32 cellular contexts compared by ENCODE assay signal in genomic region chr4:173735585-173735984, GRCh38.
"Had no signal": no experiment of that assay in that cellular context is flagged by ENCODE, and none has a peak within 500 bp of the region (broad histone marks: within the 10 kb centered on the region; RNA-seq: fewer than 3 reads in every experiment).

No MANE protein-coding gene starts in this region.

- H3K36me3 ChIP-seq: Peyer's patch, SJSA1 had no signal

- H3K36me3 Mint-ChIP-seq: activated naive CD4-positive, alpha-beta T cell treated with anti-CD3 and anti-CD28 coated beads, Interleukin-2, amount 10 ng/mL, durations not matched to agents 7 days and 5 days; activated naive CD8-positive, alpha-beta T cell; brain; WTC11 had no signal

- H3K4me2 ChIP-seq: KMS-11, SK-N-SH had no signal

- H3K27ac Mint-ChIP-seq: activated CD4-positive, alpha-beta T cell treated with anti-CD3 and anti-CD28 coated beads for 36 hours; activated CD4-positive, alpha-beta T cell treated with anti-CD3 and anti-CD28 coated beads, Interleukin-2, amount 10 ng/mL, durations not matched to agents 7 days and 5 days; activated CD8-positive, alpha-beta T cell treated with anti-CD3 and anti-CD28 coated beads, Interleukin-2, amount 10 ng/mL, durations not matched to agents 7 days and 5 days; activated naive CD4-positive, alpha-beta T cell treated with anti-CD3 and anti-CD28 coated beads, Interleukin-2, amount 10 ng/mL, durations not matched to agents 7 days and 5 days; activated naive CD8-positive, alpha-beta T cell; activated T-helper 1 cell treated with anti-CD3 and anti-CD28 coated beads, Interleukin-12 subunit alpha, Interleukin-12 subunit beta, Interleukin-2, Interleukin-4 antibody, amounts not matched to agents 30 ng/mL and 10 ng/mL and 1 ng/mL, durations not matched to agents 14 hours and 24 hours and 36 hours; brain; T-helper 1 cell treated with Interleukin-12 subunit alpha and Interleukin-12 subunit beta and Interleukin-4 antibody, amounts not matched to agents 30 μg/mL and 1 μg/mL, for 36 hours; T-helper 2 cell treated with Interferon-gamma antibody and Interleukin-4, amounts not matched to agents 5 μg/mL and 100 μg/mL, for 36 hours; WTC11 had no signal

- H3K9me3 Mint-ChIP-seq: activated CD4-positive, alpha-beta T cell treated with anti-CD3 and anti-CD28 coated beads, Interleukin-2, amount 10 ng/mL, durations not matched to agents 7 days and 5 days; activated naive CD4-positive, alpha-beta T cell treated with anti-CD3 and anti-CD28 coated beads, Interleukin-2, amount 10 ng/mL, durations not matched to agents 7 days and 5 days; activated T-cell treated with anti-CD3 and anti-CD28 coated beads, Interleukin-2, amount 50 U/mL, for 4 hours; activated T-helper 1 cell treated with anti-CD3 and anti-CD28 coated beads, Interleukin-12 subunit alpha, Interleukin-12 subunit beta, Interleukin-2, Interleukin-4 antibody, amounts not matched to agents 30 ng/mL and 10 ng/mL and 1 ng/mL, durations not matched to agents 14 hours and 24 hours and 36 hours; brain; T-helper 1 cell treated with Interleukin-12 subunit alpha and Interleukin-12 subunit beta and Interleukin-4 antibody, amounts not matched to agents 30 μg/mL and 1 μg/mL, for 36 hours; T-helper 2 cell treated with Interferon-gamma antibody and Interleukin-4, amounts not matched to agents 5 μg/mL and 100 μg/mL, for 36 hours; WTC11 had no signal

- H3K9ac ChIP-seq: KMS-11, SK-N-SH had no signal

- H3K4me3 Mint-ChIP-seq: activated CD4-positive, alpha-beta T cell treated with anti-CD3 and anti-CD28 coated beads for 36 hours; activated CD4-positive, alpha-beta T cell treated with anti-CD3 and anti-CD28 coated beads, Interleukin-2, amount 10 ng/mL, durations not matched to agents 7 days and 5 days; activated CD8-positive, alpha-beta T cell treated with anti-CD3 and anti-CD28 coated beads, Interleukin-2, amount 10 ng/mL, durations not matched to agents 7 days and 5 days; activated naive CD4-positive, alpha-beta T cell treated with anti-CD3 and anti-CD28 coated beads, Interleukin-2, amount 10 ng/mL, durations not matched to agents 7 days and 5 days; activated naive CD8-positive, alpha-beta T cell; activated T-cell treated with anti-CD3 and anti-CD28 coated beads, Interleukin-2, amount 50 U/mL, for 4 hours; activated T-helper 1 cell treated with anti-CD3 and anti-CD28 coated beads, Interleukin-12 subunit alpha, Interleukin-12 subunit beta, Interleukin-2, Interleukin-4 antibody, amounts not matched to agents 30 ng/mL and 10 ng/mL and 1 ng/mL, durations not matched to agents 14 hours and 24 hours and 36 hours; brain; T-helper 1 cell treated with Interleukin-12 subunit alpha and Interleukin-12 subunit beta and Interleukin-4 antibody, amounts not matched to agents 30 μg/mL and 1 μg/mL, for 36 hours; T-helper 2 cell treated with Interferon-gamma antibody and Interleukin-4, amounts not matched to agents 5 μg/mL and 100 μg/mL, for 36 hours; WTC11 had no signal

- H3K27me3 ChIP-seq: Peyer's patch had no signal

- H3K4me1 Mint-ChIP-seq: activated CD4-positive, alpha-beta T cell treated with anti-CD3 and anti-CD28 coated beads for 36 hours; activated CD4-positive, alpha-beta T cell treated with anti-CD3 and anti-CD28 coated beads, Interleukin-2, amount 10 ng/mL, durations not matched to agents 7 days and 5 days; activated naive CD4-positive, alpha-beta T cell treated with anti-CD3 and anti-CD28 coated beads, Interleukin-2, amount 10 ng/mL, durations not matched to agents 7 days and 5 days; brain; WTC11 had no signal

- H3K4me3 ChIP-seq: Peyer's patch, SJSA1 had no signal

- H3K4me1 ChIP-seq: Peyer's patch, SJSA1 had no signal

- ATAC-seq: activated CD4-positive, alpha-beta T cell treated with anti-CD3 and anti-CD28 coated beads for 36 hours; activated CD4-positive, CD25-positive, alpha-beta regulatory T cell treated with anti-CD3 and anti-CD28 coated beads, Interleukin-2, amount 50 U/mL, for 24 hours; activated CD8-positive, alpha-beta T cell treated with anti-CD3 and anti-CD28 coated beads, Interleukin-2, amount 10 ng/mL, durations not matched to agents 7 days and 5 days; activated T-cell treated with anti-CD3 and anti-CD28 coated beads, Interleukin-2, amount 50 U/mL, for 4 hours; WTC11 had no signal

- DNase-seq: activated CD4-positive, alpha-beta T cell treated with anti-CD3 and anti-CD28 coated beads for 36 hours; activated CD4-positive, alpha-beta T cell treated with anti-CD3 and anti-CD28 coated beads, Interleukin-2, amount 10 ng/mL, durations not matched to agents 7 days and 5 days; activated CD4-positive, alpha-beta T cell treated with anti-CD3 and anti-CD28 coated beads, Interleukin-2, amount 50 U/mL, for 48 hours; activated CD8-positive, alpha-beta memory T cell treated with anti-CD3 and anti-CD28 coated beads, Interleukin-2, amount 50 U/mL, for 4 hours; activated CD8-positive, alpha-beta T cell treated with anti-CD3 and anti-CD28 coated beads, Interleukin-2, amount 10 ng/mL, durations not matched to agents 7 days and 5 days; activated naive CD4-positive, alpha-beta T cell treated with anti-CD3 and anti-CD28 coated beads, Interleukin-2, amount 10 ng/mL, durations not matched to agents 7 days and 5 days; activated T-cell treated with anti-CD3 and anti-CD28 coated beads for 4 hours; activated T-cell treated with anti-CD3 and anti-CD28 coated beads, Interleukin-2, amount 50 U/mL, for 4 hours; amygdala; caudate nucleus; NCI-H1048; NCI-H1105 treated with DMSO at 0.1 percent for 48 hours; NCI-H1436; NCI-H1694; NCI-H1930; NCI-H2081 treated with DMSO at 0.1 percent for 48 hours; NCI-H226; NCI-H524 treated with DMSO at 0.1 percent for 48 hours; NCI-H748 treated with DMSO at 0.1 percent for 48 hours; Peyer's patch; RPMI8226; SHP77 treated with DMSO at 0.1 percent for 48 hours; SK-N-SH had no signal

- H3K27ac ChIP-seq: KMS-11, Peyer's patch, SJSA1 had no signal

- H3K9me3 ChIP-seq: Peyer's patch, SJSA1, SK-N-SH had no signal

- H3K27me3 Mint-ChIP-seq: activated CD4-positive, alpha-beta T cell treated with anti-CD3 and anti-CD28 coated beads for 36 hours; activated CD4-positive, alpha-beta T cell treated with anti-CD3 and anti-CD28 coated beads, Interleukin-2, amount 10 ng/mL, durations not matched to agents 7 days and 5 days; activated naive CD4-positive, alpha-beta T cell treated with anti-CD3 and anti-CD28 coated beads, Interleukin-2, amount 10 ng/mL, durations not matched to agents 7 days and 5 days; activated naive CD8-positive, alpha-beta T cell; brain had no signal
